In the genomic region with DNA sequence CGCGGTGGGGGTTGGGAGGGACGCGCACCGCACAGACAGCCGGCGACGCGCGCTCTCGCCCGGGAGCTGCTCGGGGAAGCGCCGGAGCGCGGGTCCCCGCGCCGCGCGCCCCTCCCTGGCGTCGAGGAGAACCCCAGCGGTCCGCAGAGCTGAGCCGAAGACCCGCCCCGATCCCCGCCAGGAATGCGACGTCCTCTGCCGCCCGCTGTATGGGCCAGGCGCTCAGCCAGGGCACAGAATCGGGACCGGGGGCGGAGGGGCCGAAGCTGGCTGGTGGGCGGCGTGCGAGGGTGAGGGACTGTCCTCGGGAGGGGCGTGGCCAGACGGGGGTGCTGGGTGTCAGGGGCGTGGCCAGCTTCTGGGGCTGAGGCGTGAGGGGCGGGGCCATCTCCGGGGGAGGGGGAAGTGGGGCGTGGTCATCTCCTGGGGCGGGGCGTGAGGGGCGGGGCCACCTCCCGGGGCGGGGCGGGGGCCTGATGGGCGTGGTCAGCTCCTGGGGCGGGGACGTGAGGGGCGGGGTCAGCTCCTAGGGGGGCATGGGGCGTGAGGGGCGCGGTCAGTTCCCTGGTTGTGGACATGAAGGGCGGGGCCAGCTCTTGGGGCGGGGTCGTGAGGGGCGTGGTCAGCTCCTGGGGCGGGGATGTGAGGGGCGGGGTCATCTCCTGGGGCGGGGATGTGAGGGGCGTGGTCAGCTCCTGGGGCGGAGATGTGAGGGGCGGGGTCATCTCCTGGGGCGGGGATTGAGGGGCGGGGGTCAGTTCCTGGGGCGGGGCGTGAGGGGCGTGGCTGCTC, we compare ENCODE assay signal across 8 cellular contexts. TPM values are rescaled to one million over a fixed set of nuclear protein-coding genes. Genes with fewer than 3 reads are reported as not detected.
A peak's percentile ranks its signal among the peaks of the same experiment; 100 is the strongest.
DNase-seq lines count a peak whose midpoint lies in the region; ATAC-seq and TF ChIP-seq lines count a peak whose summit lies in the region.

No MANE protein-coding gene starts in this region.

- peak; percentile 51 for DNase-seq in EL
- DNase-seq in NCI-H748 (lab: John Stamatoyannopoulos, UW; ENCODE audit: unreplicated experiment), result peak; percentile 81
- peak; percentile 76 to 77 for DNase-seq in activated T-cell treated with anti-CD3 and anti-CD28 coated beads, Interleukin-2, amount 50 U/mL, for 48 hours
- DNase-seq in esophagus muscularis mucosa (ENCODE audit: extremely low spot score), result no peak
- peak; percentile 53 for DNase-seq in stimulated activated CD8-positive, alpha-beta memory T cell treated with anti-CD3 and anti-CD28 coated beads, Interleukin-7, amount 100 ng/mL, for 24 hours (ENCODE audit: low read depth)

- H3K9ac ChIP-seq in mucosa of rectum (ENCODE audit: low read depth in 1 of 2, low read length in 2 of 2), result peak overlapping the region in 1 of 2 donors; percentile 38

- H3K4me3 ChIP-seq in esophagus muscularis mucosa (peak overlapping the region; percentile 54 to 68 (median 56)), mucosa of rectum (ENCODE audit: low read length in 2 of 2) (peak overlapping the region; percentile 31 to 52)

- H3K27me3 ChIP-seq in esophagus muscularis mucosa (peaks cover 0 to 39% (median 0%) of the 10 kb centered on the region in 4 donors), mucosa of rectum (ENCODE audit: control insufficient read depth in 2 of 2, insufficient read depth in 2 of 2, low read length in 2 of 2) (no peaks in the 10 kb centered on the region)

- intact Hi-C loops in esophagus muscularis mucosa (cut with DNase I), result no loop called here

- no peak for ATAC-seq in HG02840 (IDR thresholded peaks at IDR 0.05; ENCODE audit: low FRiP score, unreplicated experiment)
- ATAC-seq in HG03196 (IDR thresholded peaks at IDR 0.05; ENCODE audit: unreplicated experiment), result no peak

- TF ChIP-seq EP300 in esophagus muscularis mucosa (IDR thresholded peaks at IDR 0.05), result no peak

- no peak for TF ChIP-seq CTCF in esophagus muscularis mucosa (IDR thresholded peaks at IDR 0.05)

- no peak for TF ChIP-seq POLR2A in esophagus muscularis mucosa (IDR thresholded peaks at IDR 0.05; ENCODE audit: low read depth)

- H3K36me3 ChIP-seq in esophagus muscularis mucosa (no peaks in the 10 kb centered on the region), mucosa of rectum (ENCODE audit: control insufficient read depth in 2 of 2, insufficient read depth in 2 of 2, low read length in 2 of 2) (no peaks in the 10 kb centered on the region)

- H3K4me1 ChIP-seq in esophagus muscularis mucosa, result peaks cover 30 to 57% (median 50%) of the 10 kb centered on the region in 4 donors
- H3K4me1 ChIP-seq in mucosa of rectum (ENCODE audit: control insufficient read depth in 2 of 2, insufficient read depth in 2 of 2, low read length in 2 of 2), result peaks cover 0 to 12% of the 10 kb centered on the region in 2 donors

- WGBS in esophagus muscularis mucosa, result 9% methylated on average over 12 of the region's 78 CpGs

- H3K27ac ChIP-seq in esophagus muscularis mucosa (replicated peaks in 1 of 4) (peak overlapping the region in 3 of 4 donors; percentile 48 to 64 (median 52)), mucosa of rectum (ENCODE audit: low read depth in 2 of 2, low read length in 2 of 2) (no peak overlapping the region)

- H3K9me3 ChIP-seq in esophagus muscularis mucosa (no peaks in the 10 kb centered on the region), mucosa of rectum (ENCODE audit: control insufficient read depth in 2 of 2, low read length in 2 of 2) (no peaks in the 10 kb centered on the region)

RNA-seq across cellular contexts. Expression of gene PTGDS, which starts 1.0 kb away (rescaled TPM):
- total RNA-seq in esophagus muscularis mucosa, result 10 to 100 TPM; 10.4 to 77.9 (median 51.6) TPM

RNA-seq across cellular contexts. Expression of gene LCNL1, which starts 4.5 kb away (rescaled TPM):
- total RNA-seq in esophagus muscularis mucosa, result under 1 TPM in 3 of 4 donors, not detected in 1; 0.11 to 0.42 (median 0.39) TPM

RNA-seq across cellular contexts. Expression of gene PAXX, which starts 14.0 kb away (rescaled TPM):
- total RNA-seq in esophagus muscularis mucosa, result 10 to 100 TPM; 28.8 to 39.9 (median 37.8) TPM

RNA-seq across cellular contexts. Expression of gene CLIC3, which starts 18.1 kb away (rescaled TPM):
- total RNA-seq in esophagus muscularis mucosa, result 1 to 10 TPM in 2 of 4 donors, not detected in 2; 1.4 to 2.5 TPM

RNA-seq across cellular contexts. Expression of gene LCN12, which starts 26.2 kb away (rescaled TPM):
- total RNA-seq in esophagus muscularis mucosa, result not detected

Comparison
In these comparisons a context has a peak if more than half of its experiments do, and no peak if none do; other contexts are left out.
1. H3K27ac ChIP-seq: peak in esophagus muscularis mucosa (3 of 4); none in mucosa of rectum (0 of 2).